Comparison of ENCODE assay signal across 36 cellular contexts in the genomic region with DNA sequence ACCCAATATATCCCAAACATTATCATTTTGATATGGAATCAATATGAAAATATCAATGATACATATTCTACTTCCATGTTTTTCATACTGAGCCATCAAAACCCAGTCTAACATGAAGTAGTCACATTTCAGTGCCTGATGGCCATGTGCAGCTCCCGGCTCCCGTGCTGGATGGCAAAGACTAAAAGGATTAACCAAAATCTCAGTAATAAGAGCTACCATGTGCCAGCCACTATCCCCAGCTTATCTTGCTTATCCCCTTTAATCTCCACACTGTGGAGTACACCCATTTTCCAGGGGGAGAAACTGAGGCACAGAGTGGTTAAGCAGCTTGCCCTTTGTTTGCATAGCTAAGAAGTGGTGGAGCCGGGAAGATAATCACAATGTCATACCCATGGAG. TPM values are rescaled to one million over a fixed set of nuclear protein-coding genes. Genes with fewer than 3 reads are reported as not detected.
"Had no signal": no experiment of that assay in that cellular context is flagged by ENCODE, and none has a peak within 500 bp of the region (broad histone marks: within the 10 kb centered on the region; RNA-seq: fewer than 3 reads in every experiment).

No MANE protein-coding gene starts in this region.

- H3K4me1 ChIP-seq: colonic mucosa, foreskin keratinocyte, pancreas, stomach, uterus had no signal

- H3K36me3 ChIP-seq: colonic mucosa, gastroesophageal sphincter, neutrophil, pancreas, stomach, tibial nerve, upper lobe of left lung, uterus had no signal

- H3K27ac ChIP-seq: colonic mucosa, esophagus muscularis mucosa, foreskin keratinocyte, gastroesophageal sphincter, neutrophil, pancreas, stomach, testis, tibial nerve, uterus had no signal

- DNase-seq: colonic mucosa; effector CD8-positive, alpha-beta T cell; endodermal cell; foreskin keratinocyte; hypothalamus; immature natural killer cell; mesenchymal stem cell; mucosa of descending colon; naive B cell; pancreas; stimulated activated CD4-positive, alpha-beta T cell treated with anti-CD3 and anti-CD28 coated beads, Interleukin-12 subunit alpha, Interleukin-12 subunit beta, amount 100 ng/mL, for 4 hours; stimulated activated CD4-positive, alpha-beta T cell treated with anti-CD3 and anti-CD28 coated beads, Interleukin-1b, Interleukin-23, amount 100 ng/mL, for 48 hours; stimulated activated CD4-positive, alpha-beta T cell treated with anti-CD3 and anti-CD28 coated beads, Interleukin-4, amount 100 ng/mL, for 1 hour; stimulated activated CD8-positive, alpha-beta memory T cell treated with anti-CD3 and anti-CD28 coated beads, Interleukin-4, amount 100 ng/mL, for 48 hours; stimulated activated naive CD4-positive, alpha-beta T cell; stomach; substantia nigra; testis; upper lobe of left lung; uterus had no signal

- H3K9me3 ChIP-seq: colonic mucosa, esophagus muscularis mucosa, gastroesophageal sphincter, mucosa of descending colon, neutrophil, pancreas, testis, tibial nerve, upper lobe of left lung, uterus had no signal

- ATAC-seq: foreskin keratinocyte; gastroesophageal sphincter; left lobe of liver; mucosa of descending colon; natural killer cell treated with Interleukin-12 subunit alpha and Interleukin-12 subunit beta and Interleukin-15 and Interleukin-18, amount 100 ng/mL, for 72 hours; pancreas; sciatic nerve had no signal

- H3K4me3 ChIP-seq: colonic mucosa, esophagus muscularis mucosa, gastroesophageal sphincter, mucosa of descending colon, pancreas, smooth muscle cell, stomach, testis, tibial nerve, upper lobe of left lung, uterus had no signal

- H3K27me3 ChIP-seq: colonic mucosa, pancreas, testis, upper lobe of left lung, uterus had no signal

RNA-seq across cellular contexts. Expression of a gene that starts 9.2 kb away (rescaled TPM):
- total RNA-seq: chondrocyte; endodermal cell; endothelial cell of umbilical vein; epithelial cell of proximal tubule; fibroblast of lung; foreskin keratinocyte; left lobe of liver; lung microvascular endothelial cell; mesothelial cell of epicardium; natural killer cell treated with Interleukin-12 subunit alpha and Interleukin-12 subunit beta and Interleukin-15 and Interleukin-18, amount 100 ng/mL, for 72 hours; neural crest cell; progenitor cell of endocrine pancreas; smooth muscle cell had no signal

RNA-seq across cellular contexts. Expression of a gene that starts 23.2 kb away (rescaled TPM):
- total RNA-seq: natural killer cell treated with Interleukin-12 subunit alpha and Interleukin-12 subunit beta and Interleukin-15 and Interleukin-18, amount 100 ng/mL, for 72 hours had no signal
